Comparison of ENCODE assay signal across 27 cellular contexts in the genomic region with DNA sequence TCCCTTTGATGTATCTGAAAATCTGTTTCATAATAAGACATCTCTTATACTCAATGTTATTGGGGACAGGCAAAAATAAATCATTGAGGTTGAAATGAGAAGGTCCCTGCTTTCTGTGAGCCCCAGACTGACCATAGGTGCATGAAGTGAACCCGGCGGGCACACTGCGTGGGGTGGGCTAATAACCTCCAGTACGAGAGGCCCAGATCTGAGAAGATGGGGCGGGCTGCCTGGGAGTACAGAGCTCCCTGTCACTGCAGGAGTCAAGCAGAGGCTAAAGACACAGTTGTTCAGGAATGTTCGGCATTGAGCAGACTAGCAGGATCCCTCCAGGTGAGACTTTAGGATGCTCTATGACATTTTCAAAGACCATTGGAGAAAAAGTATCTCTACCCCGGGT.
"Had no signal": no experiment of that assay in that cellular context is flagged by ENCODE, and none has a peak within 500 bp of the region (broad histone marks: within the 10 kb centered on the region; RNA-seq: fewer than 3 reads in every experiment).

No MANE protein-coding gene starts in this region.

- H3K4me3 Mint-ChIP-seq: dendritic cell treated with granulocyte-macrophage colony-stimulating factor and Interleukin-4, amounts not matched to agents 40 ng/mL and 50 ng/mL, for 4 days; endodermal cell; memory B cell; naive B cell; nephron progenitor cell; stimulated activated effector memory CD8-positive, alpha-beta T cell treated with anti-CD3 and anti-CD28 coated beads, Interleukin-12 subunit alpha, Interleukin-12 subunit beta, amount 100 ng/mL, for 72 hours had no signal

- H3K9me3 Mint-ChIP-seq: dendritic cell treated with granulocyte-macrophage colony-stimulating factor and Interleukin-4, amounts not matched to agents 40 ng/mL and 50 ng/mL, for 4 days; endodermal cell; memory B cell; naive B cell; nephron progenitor cell; stimulated activated effector memory CD8-positive, alpha-beta T cell treated with anti-CD3 and anti-CD28 coated beads, Interleukin-12 subunit alpha, Interleukin-12 subunit beta, amount 100 ng/mL, for 72 hours had no signal

- ATAC-seq: pancreas; right lobe of liver; stimulated activated effector memory CD8-positive, alpha-beta T cell treated with anti-CD3 and anti-CD28 coated beads, Interleukin-12 subunit alpha, Interleukin-12 subunit beta, amount 100 ng/mL, for 72 hours had no signal

- H3K9me3 ChIP-seq: colonic mucosa, esophagus muscularis mucosa, heart right ventricle, neutrophil, pancreas, right lobe of liver, stomach, thyroid gland, vagina had no signal

- H3K27me3 ChIP-seq: colonic mucosa, esophagus muscularis mucosa, heart right ventricle, neutrophil, pancreas, right lobe of liver, stomach, thyroid gland, vagina had no signal

- H3K4me3 ChIP-seq: colonic mucosa, esophagus muscularis mucosa, heart right ventricle, lung, pancreas, right lobe of liver, stomach, thyroid gland, vagina had no signal

- H3K27ac ChIP-seq: colonic mucosa, epithelial cell of prostate, esophagus muscularis mucosa, heart right ventricle, neutrophil, pancreas, right lobe of liver, stomach, thyroid gland, vagina had no signal

- H3K27me3 Mint-ChIP-seq: dendritic cell treated with granulocyte-macrophage colony-stimulating factor and Interleukin-4, amounts not matched to agents 40 ng/mL and 50 ng/mL, for 4 days; memory B cell; naive B cell had no signal

- H3K27ac Mint-ChIP-seq: dendritic cell treated with granulocyte-macrophage colony-stimulating factor and Interleukin-4, amounts not matched to agents 40 ng/mL and 50 ng/mL, for 4 days; endodermal cell; memory B cell; nephron progenitor cell; progenitor cell of endocrine pancreas; stimulated activated effector memory CD8-positive, alpha-beta T cell treated with anti-CD3 and anti-CD28 coated beads, Interleukin-12 subunit alpha, Interleukin-12 subunit beta, amount 100 ng/mL, for 72 hours had no signal

- H3K4me1 ChIP-seq: colonic mucosa, pancreas, right lobe of liver had no signal

- DNase-seq: colonic mucosa; effector CD8-positive, alpha-beta T cell; endodermal cell; foreskin melanocyte; glutamatergic neuron; heart right ventricle; hippocampal formation; naive B cell; nephron progenitor cell; pancreas; right lobe of liver; small intestine; stimulated activated CD4-positive, alpha-beta T cell treated with anti-CD3 and anti-CD28 coated beads, Interleukin-15, amount 100 ng/mL, for 24 hours; stimulated activated CD4-positive, alpha-beta T cell treated with anti-CD3 and anti-CD28 coated beads, Interleukin-2, amount 100 ng/mL, for 48 hours; stimulated activated naive CD4-positive, alpha-beta T cell treated with Interleukin-2 at 50 U/mL for 16 hours; trophoblast cell had no signal

- H3K36me3 ChIP-seq: colonic mucosa, esophagus muscularis mucosa, pancreas, right lobe of liver, stomach, thyroid gland, vagina had no signal
